ENCODE assay signal across 1 cellular context in genomic region chr2:19989681-19990415, GRCh38.
A peak's percentile ranks its signal among the peaks of the same experiment; 100 is the strongest.
TF ChIP-seq lines count a peak whose summit lies in the region.

Gene WDR35, minus strand, starts transcription at chr2:19990105. Its CDS starts 90 bp downstream, at chr2:19990015.

TF ChIP-seq in HEK293, 187 proteins besides CTCF, POLR2A, EP300 and RAD21 (continued from another document and continues in another):
- TF ChIP-seq ZNF449 (tag by site-specific recombination; IDR thresholded peaks at IDR 0.05) (no peak), ZBTB17 (tag by site-specific recombination; IDR thresholded peaks at IDR 0.05) (peak; percentile 86), MEIS1 (CRISPR knock-in tag; IDR thresholded peaks at IDR 0.05; ENCODE audit: borderline replicate concordance) (no peak), KLF10 (tag by site-specific recombination; IDR thresholded peaks at IDR 0.05) (peak; percentile 33; the same call in 1 of the 2 replicates), ZSCAN23 (tag by site-specific recombination; IDR thresholded peaks at IDR 0.05) (no peak), ZSCAN16 (tag by site-specific recombination; IDR thresholded peaks at IDR 0.05) (no peak), ZNF433 (tag by site-specific recombination; IDR thresholded peaks at IDR 0.05; ENCODE audit: low read depth) (no peak), ZNF37A (tag by site-specific recombination; IDR thresholded peaks at IDR 0.05) (no peak), ZNF677 (tag by site-specific recombination; IDR thresholded peaks at IDR 0.05) (no peak), GLI4 (tag by site-specific recombination; IDR thresholded peaks at IDR 0.05) (no peak), ZNF658 (tag by site-specific recombination; IDR thresholded peaks at IDR 0.05) (no peak), SP7 (tag by site-specific recombination; IDR thresholded peaks at IDR 0.05) (no peak; the same call in 1 of the 2 replicates), ZNF596 (tag by site-specific recombination; IDR thresholded peaks at IDR 0.05) (no peak), ZFP41 (tag by site-specific recombination; IDR thresholded peaks at IDR 0.05; ENCODE audit: borderline replicate concordance) (no peak), ZNF785 (tag by site-specific recombination; IDR thresholded peaks at IDR 0.05) (no peak), ZBTB11 (tag by site-specific recombination; conservative IDR thresholded peaks at IDR 0.05; ENCODE audit: low read depth) (peak; percentile 64), ZNF561 (tag by site-specific recombination; IDR thresholded peaks at IDR 0.05; ENCODE audit: borderline replicate concordance) (peak; percentile 27; the same call in 1 of the 2 replicates), ZNF184 (tag by site-specific recombination; IDR thresholded peaks at IDR 0.05) (no peak), ZNF2 (tag by site-specific recombination; IDR thresholded peaks at IDR 0.05) (0 out of 2 replicates have a peak, but pooled peaks have one; percentile 27), OVOL3 (tag by site-specific recombination; IDR thresholded peaks at IDR 0.05) (peak; percentile 82; the same call in 1 of the 2 replicates), ZNF777 (tag by site-specific recombination; IDR thresholded peaks at IDR 0.05; ENCODE audit: borderline replicate concordance) (peak; percentile 39; the same call in 1 of the 2 replicates), ZNF391 (tag by site-specific recombination; IDR thresholded peaks at IDR 0.05; ENCODE audit: borderline replicate concordance, low read depth) (peak; percentile 34; the same call in 1 of the 2 replicates), ZNF48 (tag by site-specific recombination; IDR thresholded peaks at IDR 0.05) (no peak), SCRT1 (tag by site-specific recombination; IDR thresholded peaks at IDR 0.05; ENCODE audit: borderline replicate concordance) (peak; percentile 95), ZNF707 (tag by site-specific recombination; IDR thresholded peaks at IDR 0.05) (no peak), KLF16 (tag by site-specific recombination; IDR thresholded peaks at IDR 0.05) (no peak), ZXDB (tag by site-specific recombination; IDR thresholded peaks at IDR 0.05) (no peak), ZNF23 (tag by site-specific recombination; IDR thresholded peaks at IDR 0.05; ENCODE audit: borderline replicate concordance) (no peak), ZNF10 (tag by site-specific recombination; IDR thresholded peaks at IDR 0.05) (no peak; the same call in 1 of the 2 replicates), OSR2 (tag by site-specific recombination; IDR thresholded peaks at IDR 0.05) (no peak), ZNF529 (tag by site-specific recombination; IDR thresholded peaks at IDR 0.05; ENCODE audit: insufficient replicate concordance) (no peak), PRDM4 (tag by site-specific recombination; IDR thresholded peaks at IDR 0.05) (no peak), ZNF514 (tag by site-specific recombination; IDR thresholded peaks at IDR 0.05) (no peak), SALL2 (tag by site-specific recombination; IDR thresholded peaks at IDR 0.05; ENCODE audit: borderline replicate concordance) (no peak), SETDB1 (IDR thresholded peaks at IDR 0.05; ENCODE audit: insufficient read length, low read length) (no peak), ZNF239 (tag by site-specific recombination; IDR thresholded peaks at IDR 0.05) (no peak), AEBP2 (tag by site-specific recombination; IDR thresholded peaks at IDR 0.05; ENCODE audit: borderline replicate concordance) (no peak)
- TF ChIP-seq, protein P1, sequence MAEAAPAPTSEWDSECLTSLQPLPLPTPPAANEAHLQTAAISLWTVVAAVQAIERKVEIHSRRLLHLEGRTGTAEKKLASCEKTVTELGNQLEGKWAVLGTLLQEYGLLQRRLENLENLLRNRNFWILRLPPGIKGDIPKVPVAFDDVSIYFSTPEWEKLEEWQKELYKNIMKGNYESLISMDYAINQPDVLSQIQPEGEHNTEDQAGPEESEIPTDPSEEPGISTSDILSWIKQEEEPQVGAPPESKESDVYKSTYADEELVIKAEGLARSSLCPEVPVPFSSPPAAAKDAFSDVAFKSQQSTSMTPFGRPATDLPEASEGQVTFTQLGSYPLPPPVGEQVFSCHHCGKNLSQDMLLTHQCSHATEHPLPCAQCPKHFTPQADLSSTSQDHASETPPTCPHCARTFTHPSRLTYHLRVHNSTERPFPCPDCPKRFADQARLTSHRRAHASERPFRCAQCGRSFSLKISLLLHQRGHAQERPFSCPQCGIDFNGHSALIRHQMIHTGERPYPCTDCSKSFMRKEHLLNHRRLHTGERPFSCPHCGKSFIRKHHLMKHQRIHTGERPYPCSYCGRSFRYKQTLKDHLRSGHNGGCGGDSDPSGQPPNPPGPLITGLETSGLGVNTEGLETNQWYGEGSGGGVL (tag by site-specific recombination; IDR thresholded peaks at IDR 0.05), result no peak
- TF ChIP-seq, protein P2, sequence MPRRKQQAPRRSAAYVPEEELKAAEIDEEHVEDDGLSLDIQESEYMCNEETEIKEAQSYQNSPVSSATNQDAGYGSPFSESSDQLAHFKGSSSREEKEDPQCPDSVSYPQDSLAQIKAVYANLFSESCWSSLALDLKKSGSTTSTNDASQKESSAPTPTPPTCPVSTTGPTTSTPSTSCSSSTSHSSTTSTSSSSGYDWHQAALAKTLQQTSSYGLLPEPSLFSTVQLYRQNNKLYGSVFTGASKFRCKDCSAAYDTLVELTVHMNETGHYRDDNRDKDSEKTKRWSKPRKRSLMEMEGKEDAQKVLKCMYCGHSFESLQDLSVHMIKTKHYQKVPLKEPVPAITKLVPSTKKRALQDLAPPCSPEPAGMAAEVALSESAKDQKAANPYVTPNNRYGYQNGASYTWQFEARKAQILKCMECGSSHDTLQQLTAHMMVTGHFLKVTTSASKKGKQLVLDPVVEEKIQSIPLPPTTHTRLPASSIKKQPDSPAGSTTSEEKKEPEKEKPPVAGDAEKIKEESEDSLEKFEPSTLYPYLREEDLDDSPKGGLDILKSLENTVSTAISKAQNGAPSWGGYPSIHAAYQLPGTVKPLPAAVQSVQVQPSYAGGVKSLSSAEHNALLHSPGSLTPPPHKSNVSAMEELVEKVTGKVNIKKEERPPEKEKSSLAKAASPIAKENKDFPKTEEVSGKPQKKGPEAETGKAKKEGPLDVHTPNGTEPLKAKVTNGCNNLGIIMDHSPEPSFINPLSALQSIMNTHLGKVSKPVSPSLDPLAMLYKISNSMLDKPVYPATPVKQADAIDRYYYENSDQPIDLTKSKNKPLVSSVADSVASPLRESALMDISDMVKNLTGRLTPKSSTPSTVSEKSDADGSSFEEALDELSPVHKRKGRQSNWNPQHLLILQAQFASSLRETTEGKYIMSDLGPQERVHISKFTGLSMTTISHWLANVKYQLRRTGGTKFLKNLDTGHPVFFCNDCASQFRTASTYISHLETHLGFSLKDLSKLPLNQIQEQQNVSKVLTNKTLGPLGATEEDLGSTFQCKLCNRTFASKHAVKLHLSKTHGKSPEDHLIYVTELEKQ (tag by site-specific recombination; IDR thresholded peaks at IDR 0.05; ENCODE audit: borderline replicate concordance), result no peak
- TF ChIP-seq, protein P3, sequence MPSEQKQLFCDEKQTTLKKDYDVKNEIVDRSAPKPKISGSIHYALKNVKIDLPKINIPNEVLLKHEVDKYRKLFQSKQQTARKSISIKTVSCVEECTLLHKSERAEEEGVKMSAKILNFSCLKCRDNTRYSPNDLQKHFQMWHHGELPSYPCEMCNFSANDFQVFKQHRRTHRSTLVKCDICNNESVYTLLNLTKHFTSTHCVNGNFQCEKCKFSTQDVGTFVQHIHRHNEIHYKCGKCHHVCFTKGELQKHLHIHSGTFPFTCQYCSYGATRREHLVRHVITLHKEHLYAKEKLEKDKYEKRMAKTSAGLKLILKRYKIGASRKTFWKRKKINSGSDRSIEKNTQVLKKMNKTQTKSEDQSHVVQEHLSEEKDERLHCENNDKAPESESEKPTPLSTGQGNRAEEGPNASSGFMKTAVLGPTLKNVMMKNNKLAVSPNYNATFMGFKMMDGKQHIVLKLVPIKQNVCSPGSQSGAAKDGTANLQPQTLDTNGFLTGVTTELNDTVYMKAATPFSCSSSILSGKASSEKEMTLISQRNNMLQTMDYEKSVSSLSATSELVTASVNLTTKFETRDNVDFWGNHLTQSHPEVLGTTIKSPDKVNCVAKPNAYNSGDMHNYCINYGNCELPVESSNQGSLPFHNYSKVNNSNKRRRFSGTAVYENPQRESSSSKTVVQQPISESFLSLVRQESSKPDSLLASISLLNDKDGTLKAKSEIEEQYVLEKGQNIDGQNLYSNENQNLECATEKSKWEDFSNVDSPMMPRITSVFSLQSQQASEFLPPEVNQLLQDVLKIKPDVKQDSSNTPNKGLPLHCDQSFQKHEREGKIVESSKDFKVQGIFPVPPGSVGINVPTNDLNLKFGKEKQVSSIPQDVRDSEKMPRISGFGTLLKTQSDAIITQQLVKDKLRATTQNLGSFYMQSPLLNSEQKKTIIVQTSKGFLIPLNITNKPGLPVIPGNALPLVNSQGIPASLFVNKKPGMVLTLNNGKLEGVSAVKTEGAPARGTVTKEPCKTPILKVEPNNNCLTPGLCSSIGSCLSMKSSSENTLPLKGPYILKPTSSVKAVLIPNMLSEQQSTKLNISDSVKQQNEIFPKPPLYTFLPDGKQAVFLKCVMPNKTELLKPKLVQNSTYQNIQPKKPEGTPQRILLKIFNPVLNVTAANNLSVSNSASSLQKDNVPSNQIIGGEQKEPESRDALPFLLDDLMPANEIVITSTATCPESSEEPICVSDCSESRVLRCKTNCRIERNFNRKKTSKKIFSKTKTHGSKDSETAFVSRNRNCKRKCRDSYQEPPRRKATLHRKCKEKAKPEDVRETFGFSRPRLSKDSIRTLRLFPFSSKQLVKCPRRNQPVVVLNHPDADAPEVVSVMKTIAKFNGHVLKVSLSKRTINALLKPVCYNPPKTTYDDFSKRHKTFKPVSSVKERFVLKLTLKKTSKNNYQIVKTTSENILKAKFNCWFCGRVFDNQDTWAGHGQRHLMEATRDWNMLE (tag by site-specific recombination; conservative IDR thresholded peaks at IDR 0.05; ENCODE audit: low read depth), result peak; percentile 74
- TF ChIP-seq, protein P4, sequence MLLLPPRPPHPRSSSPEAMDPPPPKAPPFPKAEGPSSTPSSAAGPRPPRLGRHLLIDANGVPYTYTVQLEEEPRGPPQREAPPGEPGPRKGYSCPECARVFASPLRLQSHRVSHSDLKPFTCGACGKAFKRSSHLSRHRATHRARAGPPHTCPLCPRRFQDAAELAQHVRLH (tag by site-specific recombination; IDR thresholded peaks at IDR 0.05), result no peak
